ENCODE assay signal across 8 cellular contexts in genomic region chr19:5978606-5979552, GRCh38. TPM values are rescaled to one million over a fixed set of nuclear protein-coding genes. Genes with fewer than 3 reads are reported as not detected.
DNase-seq lines count a peak whose midpoint lies in the region; ATAC-seq and TF ChIP-seq lines count a peak whose summit lies in the region.

No MANE protein-coding gene starts in this region.

- H3K9me1 ChIP-seq in IMR-90 (ENCODE audit: insufficient read depth, low read length) = peaks cover 25% of the 10 kb centered on the region

- peak overlapping the region; percentile 98 for H3K4me3 Mint-ChIP-seq in activated T-helper 2 cell treated with anti-CD3 and anti-CD28 coated beads, Interferon-gamma antibody, Interleukin-2, Interleukin-4, amounts not matched to agents 10 μg/mL and 5 μg/mL and 100 μg/mL, durations not matched to agents 14 hours and 24 hours and 36 hours (ENCODE audit: low read depth)
- peak overlapping the region; percentile 91 to 99 for H3K4me3 Mint-ChIP-seq in stimulated activated naive B cell treated with anti-CD40 and anti-IgM and Interleukin-4, amounts not matched to agents 10 μg/mL and 1 μg/mL and 100 μg/mL, for 72 hours

- no peak for ATAC-seq in IMR-90 (ENCODE audit: low read depth)
- ATAC-seq in stimulated activated naive B cell treated with anti-CD40 and anti-IgM and Interleukin-4, amounts not matched to agents 10 μg/mL and 1 μg/mL and 100 μg/mL, for 72 hours (replicated peaks) = no peak
- no peak for ATAC-seq in GM18520 (IDR thresholded peaks at IDR 0.05; ENCODE audit: unreplicated experiment)
- ATAC-seq in GM19397 (IDR thresholded peaks at IDR 0.05; ENCODE audit: unreplicated experiment) = no peak

- H2BK120ac ChIP-seq in IMR-90 (ENCODE audit: low read depth, low read length) = peak overlapping the region; percentile 60; the same call in 1 of the 2 replicates

- H3K79me1 ChIP-seq in IMR-90 (ENCODE audit: low read depth in 1 of 2, low read length in 2 of 2) = peaks cover 15 to 48% of the 10 kb centered on the region in 2 experiments

- peak overlapping the region; percentile 41 for H4K5ac ChIP-seq in IMR-90 (ENCODE audit: low read depth, low read length)

- H2AK5ac ChIP-seq in IMR-90 (ENCODE audit: low read depth, low read length) = peak overlapping the region; percentile 66

- peak overlapping the region; percentile 55 for H3K4me3 ChIP-seq in IMR-90 (ENCODE audit: insufficient read depth, low read depth, low read length)
- H3K4me3 ChIP-seq in iPS-15b (ENCODE audit: low read depth, low read length) = peak overlapping the region; percentile 82

- 80% methylated on average over 2 of the region's 33 CpGs; no CpG with 5 or more reads in 1 of the 2 experiments for WGBS in IMR-90 (ENCODE audit: extremely low coverage in 2 of 2, insufficient read length in 1 of 2), 2 experiments

- intact Hi-C loops in IMR-90 (cut with micrococcal nuclease) = no loop called here
- intact Hi-C loops in activated T-helper 2 cell treated with anti-CD3 and anti-CD28 coated beads, Interferon-gamma antibody, Interleukin-2, Interleukin-4, amounts not matched to agents 10 μg/mL and 5 μg/mL and 100 μg/mL, durations not matched to agents 14 hours and 24 hours and 36 hours (cut with micrococcal nuclease) = loop anchor here (5.0 kb wide), 1 partner anchor 77 kb away; the partner anchor contains the start of genes NDUFA11 and VMAC

- POLR2A ChIA-PET in IMR-90 (lab: Charles Lee; ENCODE audit: unreplicated experiment) = no interaction called here

- H3K56ac ChIP-seq in IMR-90 (ENCODE audit: extremely low read depth, insufficient read depth, low read length) = no peak overlapping the region

- H2BK5ac ChIP-seq in IMR-90 (ENCODE audit: low read depth, low read length, poor library complexity, severe bottlenecking) = peak overlapping the region; percentile 59

- peak overlapping the region; percentile 66; the same call in 1 of the 2 replicates for H4K91ac ChIP-seq in IMR-90 (ENCODE audit: insufficient read depth, low read depth, low read length)

- no peaks in the 10 kb centered on the region for H3K9me3 ChIP-seq in IMR-90 (ENCODE audit: control insufficient read depth, insufficient read depth, low read length)
- no peaks in the 10 kb centered on the region for H3K9me3 ChIP-seq in iPS-15b (ENCODE audit: control insufficient read depth, insufficient read depth, low read length)

- peaks cover 54% of the 10 kb centered on the region for H3K4me1 Mint-ChIP-seq in activated T-helper 2 cell treated with anti-CD3 and anti-CD28 coated beads, Interferon-gamma antibody, Interleukin-2, Interleukin-4, amounts not matched to agents 10 μg/mL and 5 μg/mL and 100 μg/mL, durations not matched to agents 14 hours and 24 hours and 36 hours (ENCODE audit: low read depth)
- H3K4me1 Mint-ChIP-seq in stimulated activated naive B cell treated with anti-CD40 and anti-IgM and Interleukin-4, amounts not matched to agents 10 μg/mL and 1 μg/mL and 100 μg/mL, for 72 hours = peaks cover 39 to 53% of the 10 kb centered on the region in 2 donors

- H3K27me3 ChIP-seq in IMR-90 (ENCODE audit: control insufficient read depth, insufficient read depth, low read length) (no peaks in the 10 kb centered on the region), iPS-15b (ENCODE audit: control insufficient read depth, insufficient read depth, low read length) (no peaks in the 10 kb centered on the region)

- no peaks in the 10 kb centered on the region for H3K27me3 Mint-ChIP-seq in activated T-helper 2 cell treated with anti-CD3 and anti-CD28 coated beads, Interferon-gamma antibody, Interleukin-2, Interleukin-4, amounts not matched to agents 10 μg/mL and 5 μg/mL and 100 μg/mL, durations not matched to agents 14 hours and 24 hours and 36 hours (ENCODE audit: low read depth)
- H3K27me3 Mint-ChIP-seq in stimulated activated naive B cell treated with anti-CD40 and anti-IgM and Interleukin-4, amounts not matched to agents 10 μg/mL and 1 μg/mL and 100 μg/mL, for 72 hours = no peaks in the 10 kb centered on the region

- 0 out of 3 replicates have a peak overlapping the region, but pooled peaks have one; percentile 33 for H2BK15ac ChIP-seq in IMR-90 (ENCODE audit: low read depth, low read length)

- H4K8ac ChIP-seq in IMR-90 (ENCODE audit: low read depth in 2 of 2, low read length in 2 of 2) = peak overlapping the region; percentile 51 to 85

- H4K20me1 ChIP-seq in IMR-90 (ENCODE audit: insufficient read depth, low read length) = peaks cover 30% of the 10 kb centered on the region

- in situ Hi-C loops in IMR-90 (cut with MboI; ENCODE audit: low sequenced_read_pairs) = no loop called here

- no peak overlapping the region for H2BK20ac ChIP-seq in IMR-90 (ENCODE audit: low read depth, low read length)

- no peak for TF ChIP-seq CTCF in IMR-90 (conservative IDR thresholded peaks at IDR 0.05; ENCODE audit: low read depth, low read length)

- H3K4me1 ChIP-seq in IMR-90 (ENCODE audit: control insufficient read depth, insufficient read depth, low read length) (peaks cover 19% of the 10 kb centered on the region), iPS-15b (ENCODE audit: control insufficient read depth, insufficient read depth, low read length) (peaks cover 4% of the 10 kb centered on the region)

- H2AK9ac ChIP-seq in IMR-90 (replicated peaks; ENCODE audit: low read depth, low read length, poor library complexity) = peak overlapping the region; percentile 99

- no peak for TF ChIP-seq POLR2A in IMR-90 (IDR thresholded peaks at IDR 0.05; ENCODE audit: low read depth, low read length)

- H3K4ac ChIP-seq in IMR-90 (ENCODE audit: low read depth, low read length) = peak overlapping the region; percentile 87

- peak overlapping the region; percentile 48 for H3K27ac ChIP-seq in IMR-90 (ENCODE audit: insufficient read depth, low read length)

- H3K36me3 ChIP-seq in IMR-90 (ENCODE audit: control insufficient read depth, insufficient read depth, low read length) = peaks cover 8% of the 10 kb centered on the region; the same call in 1 of the 2 replicates
- H3K36me3 ChIP-seq in iPS-15b (ENCODE audit: control insufficient read depth, insufficient read depth, low read length) = peaks cover 7% of the 10 kb centered on the region

- peak overlapping the region; percentile 85; the same call in 1 of the 2 replicates for H3K23ac ChIP-seq in IMR-90 (ENCODE audit: low read depth, low read length)

- no TSS peak for BruUV-seq in IMR-90 (replicated peaks; lab: Mats Ljungman, UMichigan)

- DNase-seq in IMR-90 = no peak
- DNase-seq in activated T-helper 2 cell treated with anti-CD3 and anti-CD28 coated beads, Interferon-gamma antibody, Interleukin-2, Interleukin-4, amounts not matched to agents 10 μg/mL and 5 μg/mL and 100 μg/mL, durations not matched to agents 14 hours and 24 hours and 36 hours (ENCODE audit: low spot score) = no peak
- no peak for DNase-seq in stimulated activated naive B cell treated with anti-CD40 and anti-IgM and Interleukin-4, amounts not matched to agents 10 μg/mL and 1 μg/mL and 100 μg/mL, for 72 hours
- no peak for DNase-seq in AG08396 (ENCODE audit: low spot score)
- no peak for DNase-seq in epidermal melanocyte (ENCODE audit: insufficient read length, low spot score)

- H3K9ac ChIP-seq in IMR-90 (ENCODE audit: low read depth, low read length) (peak overlapping the region; percentile 76), iPS-15b (ENCODE audit: low read depth, low read length) (peak overlapping the region; percentile 65)

- H3K18ac ChIP-seq in IMR-90 (ENCODE audit: low read depth, low read length) = peak overlapping the region; percentile 22; the same call in 1 of the 2 replicates

- TF ChIP-seq RAD21 in IMR-90 (IDR thresholded peaks at IDR 0.05; ENCODE audit: low read length) = no peak

- peak overlapping the region; percentile 64 for H3K4me2 ChIP-seq in IMR-90 (ENCODE audit: low read depth, low read length)

- H3K14ac ChIP-seq in IMR-90 (replicated peaks; ENCODE audit: low read depth, low read length) = peak overlapping the region; percentile 98

- H3K9me3 Mint-ChIP-seq in activated T-helper 2 cell treated with anti-CD3 and anti-CD28 coated beads, Interferon-gamma antibody, Interleukin-2, Interleukin-4, amounts not matched to agents 10 μg/mL and 5 μg/mL and 100 μg/mL, durations not matched to agents 14 hours and 24 hours and 36 hours = no peaks in the 10 kb centered on the region
- no peaks in the 10 kb centered on the region for H3K9me3 Mint-ChIP-seq in stimulated activated naive B cell treated with anti-CD40 and anti-IgM and Interleukin-4, amounts not matched to agents 10 μg/mL and 1 μg/mL and 100 μg/mL, for 72 hours

- CTCF ChIA-PET in IMR-90 (lab: Yijun Ruan, JAX) = interaction anchor here (1.6 to 1.8 kb wide), 2 partner anchors 44 to 175 kb away, joined by 4 to 5 read pairs; partner anchors contain the start of gene NRTN

- H3K36me3 Mint-ChIP-seq in activated T-helper 2 cell treated with anti-CD3 and anti-CD28 coated beads, Interferon-gamma antibody, Interleukin-2, Interleukin-4, amounts not matched to agents 10 μg/mL and 5 μg/mL and 100 μg/mL, durations not matched to agents 14 hours and 24 hours and 36 hours (ENCODE audit: low read depth) = peaks cover 33% of the 10 kb centered on the region
- H3K36me3 Mint-ChIP-seq in stimulated activated naive B cell treated with anti-CD40 and anti-IgM and Interleukin-4, amounts not matched to agents 10 μg/mL and 1 μg/mL and 100 μg/mL, for 72 hours = peaks cover 6 to 32% of the 10 kb centered on the region in 2 donors

- peak overlapping the region; percentile 90 for H3K27ac Mint-ChIP-seq in activated T-helper 2 cell treated with anti-CD3 and anti-CD28 coated beads, Interferon-gamma antibody, Interleukin-2, Interleukin-4, amounts not matched to agents 10 μg/mL and 5 μg/mL and 100 μg/mL, durations not matched to agents 14 hours and 24 hours and 36 hours
- H3K27ac Mint-ChIP-seq in stimulated activated naive B cell treated with anti-CD40 and anti-IgM and Interleukin-4, amounts not matched to agents 10 μg/mL and 1 μg/mL and 100 μg/mL, for 72 hours = peak overlapping the region; percentile 96

- H2AFZ ChIP-seq in IMR-90 (replicated peaks; ENCODE audit: low read length, poor library complexity) = peak overlapping the region; percentile 99

- dilution Hi-C loops in IMR-90 (cut with HindIII; ENCODE audit: low sequenced_read_pairs, unreplicated experiment) = no loop called here

TF ChIP-seq in IMR-90, 13 proteins besides CTCF, POLR2A, EP300 and RAD21 (continues in another document):
- TF ChIP-seq SMC3 (IDR thresholded peaks at IDR 0.05; ENCODE audit: low read depth, low read length) = no peak

RNA-seq across cellular contexts. Expression of gene RANBP3, which starts 0.9 kb away (rescaled TPM):
- total RNA-seq in IMR-90 (2012; rRNA removed) = 42.5 and 46.7 TPM in 2 replicates
- polyA plus RNA-seq in IMR-90 (2012; rRNA removed) = 111 and 165 TPM in 2 replicates
- 75.6 and 136 TPM in 2 replicates for polyA plus RNA-seq in IMR-90 (2012; cell fraction: cytosol; rRNA removed)
- 170 and 215 TPM in 2 replicates for polyA plus RNA-seq in IMR-90 (2012; cell fraction: nucleus; rRNA removed; ENCODE audit: low replicate concordance)
- 98.2 and 105 TPM in 2 replicates for total RNA-seq in activated T-helper 2 cell treated with anti-CD3 and anti-CD28 coated beads, Interferon-gamma antibody, Interleukin-2, Interleukin-4, amounts not matched to agents 10 μg/mL and 5 μg/mL and 100 μg/mL, durations not matched to agents 14 hours and 24 hours and 36 hours
